8 cellular contexts compared by ENCODE assay signal in the genomic region with DNA sequence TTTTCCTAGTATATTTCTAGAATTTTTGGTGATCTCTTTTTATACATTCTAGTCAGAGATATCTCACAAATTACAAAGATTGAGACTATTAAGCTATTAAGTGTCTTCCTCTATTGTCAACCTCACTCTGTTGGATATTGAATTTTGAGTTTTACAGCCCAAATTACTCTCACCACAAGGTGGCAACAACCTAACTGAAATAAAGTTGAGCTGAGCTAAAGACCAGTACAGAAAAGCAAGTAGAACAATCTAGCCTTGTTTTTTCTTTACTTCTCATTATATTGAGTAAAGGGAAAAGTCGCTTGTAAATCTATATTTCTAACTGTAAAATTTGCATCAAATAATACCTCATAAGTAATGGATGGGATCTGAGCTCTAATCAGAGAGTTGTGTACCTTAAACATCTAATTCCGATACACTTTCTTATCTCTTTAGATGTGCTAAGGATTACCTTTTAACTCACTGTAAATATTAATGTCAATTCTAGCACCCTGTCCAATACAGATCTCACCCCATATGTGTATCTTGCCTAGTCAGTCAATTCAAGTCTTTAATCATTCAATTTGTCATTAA. TPM values are rescaled to one million over a fixed set of nuclear protein-coding genes. Genes with fewer than 3 reads are reported as not detected.
DNase-seq lines count a peak whose midpoint lies in the region; ATAC-seq, FAIRE-seq and TF ChIP-seq lines count a peak whose summit lies in the region.

No MANE protein-coding gene starts in this region.

- FAIRE-seq in urothelium cell line (lab: Jason Lieb, UNC), result no peak

- 50 to 56% methylated on average over 2 of the region's 2 CpGs for WGBS in GM23248 (ENCODE audit: low coverage in 1 of 2, low lambda C conversion rate in 2 of 2, missing lambda C conversion rate in 2 of 2), 2 experiments

- no peaks in the 10 kb centered on the region for H4K20me1 ChIP-seq in GM23248 (ENCODE audit: insufficient read depth)

- H3K9me3 Mint-ChIP-seq in glutamatergic neuron (ENCODE audit: unreplicated experiment), result no peaks in the 10 kb centered on the region
- no peaks in the 10 kb centered on the region for H3K9me3 Mint-ChIP-seq in activated T-helper 1 cell treated with anti-CD3 and anti-CD28 coated beads, Interleukin-12 subunit alpha, Interleukin-12 subunit beta, Interleukin-2, Interleukin-4 antibody, amounts not matched to agents 30 ng/mL and 10 ng/mL and 1 ng/mL, durations not matched to agents 14 hours and 24 hours and 36 hours

- no peak overlapping the region for H3K4me3 Mint-ChIP-seq in glutamatergic neuron (ENCODE audit: unreplicated experiment)
- H3K4me3 Mint-ChIP-seq in activated T-helper 1 cell treated with anti-CD3 and anti-CD28 coated beads, Interleukin-12 subunit alpha, Interleukin-12 subunit beta, Interleukin-2, Interleukin-4 antibody, amounts not matched to agents 30 ng/mL and 10 ng/mL and 1 ng/mL, durations not matched to agents 14 hours and 24 hours and 36 hours, result no peak overlapping the region

- TF ChIP-seq CTCF in AG09309 (IDR thresholded peaks at IDR 0.05; ENCODE audit: control insufficient read depth, insufficient read depth, low read depth, low read length, missing control alignments), result peak; percentile 61
- peak; percentile 20 for TF ChIP-seq CTCF in glutamatergic neuron (IDR thresholded peaks at IDR 0.05; ENCODE audit: partially characterized antibody, unreplicated experiment)

- peaks cover 5% of the 10 kb centered on the region; the same call in 1 of the 2 replicates for H3K27me3 ChIP-seq in GM23248 (replicated peaks; ENCODE audit: insufficient read depth)

- DNase-seq in AG09309 (ENCODE audit: low read depth) (peak; percentile 28), GM23248 (peak; percentile 66), SKM-1 (lab: John Stamatoyannopoulos, UW; ENCODE audit: unreplicated experiment) (peak; percentile 26), glutamatergic neuron (no peak), urothelium cell line (ENCODE audit: low spot score) (peak; percentile 11), retina (no peak)
- DNase-seq in activated T-helper 1 cell treated with anti-CD3 and anti-CD28 coated beads, Interleukin-12 subunit alpha, Interleukin-12 subunit beta, Interleukin-2, Interleukin-4 antibody, amounts not matched to agents 30 ng/mL and 10 ng/mL and 1 ng/mL, durations not matched to agents 14 hours and 24 hours and 36 hours (ENCODE audit: low spot score), result no peak

- H3K4me1 Mint-ChIP-seq in glutamatergic neuron (ENCODE audit: low read depth, unreplicated experiment), result no peaks in the 10 kb centered on the region
- no peaks in the 10 kb centered on the region for H3K4me1 Mint-ChIP-seq in activated T-helper 1 cell treated with anti-CD3 and anti-CD28 coated beads, Interleukin-12 subunit alpha, Interleukin-12 subunit beta, Interleukin-2, Interleukin-4 antibody, amounts not matched to agents 30 ng/mL and 10 ng/mL and 1 ng/mL, durations not matched to agents 14 hours and 24 hours and 36 hours (ENCODE audit: low read depth)

- no peaks in the 10 kb centered on the region for H3K27me3 Mint-ChIP-seq in glutamatergic neuron (ENCODE audit: unreplicated experiment)
- H3K27me3 Mint-ChIP-seq in activated T-helper 1 cell treated with anti-CD3 and anti-CD28 coated beads, Interleukin-12 subunit alpha, Interleukin-12 subunit beta, Interleukin-2, Interleukin-4 antibody, amounts not matched to agents 30 ng/mL and 10 ng/mL and 1 ng/mL, durations not matched to agents 14 hours and 24 hours and 36 hours (ENCODE audit: insufficient read depth), result peaks cover 17% of the 10 kb centered on the region

- no peaks in the 10 kb centered on the region for H3K79me2 ChIP-seq in GM23248 (ENCODE audit: insufficient read depth)

- ATAC-seq in GM18861 (IDR thresholded peaks at IDR 0.05; ENCODE audit: unreplicated experiment), result no peak

- no peaks in the 10 kb centered on the region for H3K36me3 ChIP-seq in GM23248 (ENCODE audit: low read depth)

- H3K9ac ChIP-seq in GM23248, result no peak overlapping the region

- no peak overlapping the region for H3K27ac Mint-ChIP-seq in glutamatergic neuron (ENCODE audit: unreplicated experiment)
- H3K27ac Mint-ChIP-seq in activated T-helper 1 cell treated with anti-CD3 and anti-CD28 coated beads, Interleukin-12 subunit alpha, Interleukin-12 subunit beta, Interleukin-2, Interleukin-4 antibody, amounts not matched to agents 30 ng/mL and 10 ng/mL and 1 ng/mL, durations not matched to agents 14 hours and 24 hours and 36 hours, result no peak overlapping the region

- H3K36me3 Mint-ChIP-seq in glutamatergic neuron (ENCODE audit: unreplicated experiment), result no peaks in the 10 kb centered on the region
- H3K36me3 Mint-ChIP-seq in activated T-helper 1 cell treated with anti-CD3 and anti-CD28 coated beads, Interleukin-12 subunit alpha, Interleukin-12 subunit beta, Interleukin-2, Interleukin-4 antibody, amounts not matched to agents 30 ng/mL and 10 ng/mL and 1 ng/mL, durations not matched to agents 14 hours and 24 hours and 36 hours (ENCODE audit: low read depth), result no peaks in the 10 kb centered on the region

- no peaks in the 10 kb centered on the region for H3K9me3 ChIP-seq in GM23248 (ENCODE audit: low read depth)

- no peak overlapping the region for H3K4me2 ChIP-seq in GM23248 (ENCODE audit: unreplicated experiment)

- H2AFZ ChIP-seq in GM23248, result no peak overlapping the region

- intact Hi-C loops in activated T-helper 1 cell treated with anti-CD3 and anti-CD28 coated beads, Interleukin-12 subunit alpha, Interleukin-12 subunit beta, Interleukin-2, Interleukin-4 antibody, amounts not matched to agents 30 ng/mL and 10 ng/mL and 1 ng/mL, durations not matched to agents 14 hours and 24 hours and 36 hours (cut with micrococcal nuclease), result no loop called here

- H3K9me2 ChIP-seq in GM23248 (ENCODE audit: insufficient read depth), result no peaks in the 10 kb centered on the region

- H3K27ac ChIP-seq in GM23248, result no peak overlapping the region

- H3K4me3 ChIP-seq in AG09309 (ENCODE audit: control insufficient read depth, low read depth, low read length) (no peak overlapping the region), GM23248 (no peak overlapping the region)

- no peaks in the 10 kb centered on the region for H3K4me1 ChIP-seq in GM23248 (ENCODE audit: insufficient read depth)

- in situ Hi-C loops in GM23248 (cut with MboI), result loop anchor here (25.0 kb wide), 1 partner anchor 446 kb away; no protein-coding TSS in a partner anchor

- H3F3A ChIP-seq in GM23248 (ENCODE audit: insufficient read depth), result no peaks in the 10 kb centered on the region

RNA-seq across cellular contexts. Expression of a gene that starts 13.6 kb away (rescaled TPM):
- 30.1 and 33.8 TPM in 2 replicates for total RNA-seq in GM23248 (2014; rRNA removed; shearing (Covaris generic))
- 69.3 and 71.0 TPM in 2 replicates for polyA plus RNA-seq in GM23248 (2016; fragmentation: Nextera tagmentation; extraction: Ambion mirVana)
- 60.8 TPM for total RNA-seq in glutamatergic neuron (ENCODE audit: unreplicated experiment)
- 44.2 and 44.8 TPM in 2 replicates for total RNA-seq in activated T-helper 1 cell treated with anti-CD3 and anti-CD28 coated beads, Interleukin-12 subunit alpha, Interleukin-12 subunit beta, Interleukin-2, Interleukin-4 antibody, amounts not matched to agents 30 ng/mL and 10 ng/mL and 1 ng/mL, durations not matched to agents 14 hours and 24 hours and 36 hours

RNA-seq across cellular contexts. Expression of a gene that starts 26.5 kb away (rescaled TPM):
- total RNA-seq in GM23248 (2014; rRNA removed; shearing (Covaris generic)), result not detected in 2 replicates
- polyA plus RNA-seq in GM23248 (2016; fragmentation: Nextera tagmentation; extraction: Ambion mirVana), result not detected in 2 replicates
- not detected for total RNA-seq in glutamatergic neuron (ENCODE audit: unreplicated experiment)
- total RNA-seq in activated T-helper 1 cell treated with anti-CD3 and anti-CD28 coated beads, Interleukin-12 subunit alpha, Interleukin-12 subunit beta, Interleukin-2, Interleukin-4 antibody, amounts not matched to agents 30 ng/mL and 10 ng/mL and 1 ng/mL, durations not matched to agents 14 hours and 24 hours and 36 hours, result not detected in 2 replicates

RNA-seq across cellular contexts. Expression of a gene that starts 47.2 kb away (rescaled TPM):
- 48.7 and 65.4 TPM in 2 replicates for total RNA-seq in GM23248 (2014; rRNA removed; shearing (Covaris generic))
- polyA plus RNA-seq in GM23248 (2016; fragmentation: Nextera tagmentation; extraction: Ambion mirVana), result 100.0 and 103 TPM in 2 replicates
- 29.0 TPM for total RNA-seq in glutamatergic neuron (ENCODE audit: unreplicated experiment)
- 41.1 and 41.6 TPM in 2 replicates for total RNA-seq in activated T-helper 1 cell treated with anti-CD3 and anti-CD28 coated beads, Interleukin-12 subunit alpha, Interleukin-12 subunit beta, Interleukin-2, Interleukin-4 antibody, amounts not matched to agents 30 ng/mL and 10 ng/mL and 1 ng/mL, durations not matched to agents 14 hours and 24 hours and 36 hours

Comparison
In these comparisons a context has a peak if more than half of its experiments do, and no peak if none do; other contexts are left out.
1. DNase-seq: peak in AG09309 (single experiment), GM23248 (single experiment), SKM-1 (single experiment) and urothelium cell line (single experiment); none in glutamatergic neuron (single experiment), retina (single experiment) and activated T-helper 1 cell treated with anti-CD3 and anti-CD28 coated beads, Interleukin-12 subunit alpha, Interleukin-12 subunit beta, Interleukin-2, Interleukin-4 antibody, amounts not matched to agents 30 ng/mL and 10 ng/mL and 1 ng/mL, durations not matched to agents 14 hours and 24 hours and 36 hours (single experiment).